13 cellular contexts compared by ENCODE assay signal in genomic region chr9:80699551-80699998, GRCh38.
DNase-seq lines count a peak whose midpoint lies in the region; ATAC-seq and TF ChIP-seq lines count a peak whose summit lies in the region.
"Had no signal": no experiment of that assay in that cellular context is flagged by ENCODE, and none has a peak within 500 bp of the region (broad histone marks: within the 10 kb centered on the region; RNA-seq: fewer than 3 reads in every experiment).

No MANE protein-coding gene starts in this region.

- H3K4me1 ChIP-seq in fibroblast of lung (ENCODE audit: control insufficient read depth, extremely low read depth, insufficient read depth, low read length) (no peaks in the 10 kb centered on the region), osteoblast (ENCODE audit: insufficient read depth, low read length) (peaks cover 24% of the 10 kb centered on the region)

- no peaks in the 10 kb centered on the region for H3K27me3 Mint-ChIP-seq in activated CD8-positive, alpha-beta T cell treated with anti-CD3 and anti-CD28 coated beads, Interleukin-2, amount 10 ng/mL, durations not matched to agents 7 days and 5 days (ENCODE audit: low read depth)
- H3K27me3 Mint-ChIP-seq in activated naive CD8-positive, alpha-beta T cell treated with anti-CD3 and anti-CD28 coated beads for 36 hours: no peaks in the 10 kb centered on the region
- H3K27me3 Mint-ChIP-seq in activated CD4-positive, alpha-beta memory T cell treated with anti-CD3 and anti-CD28 coated beads, Interleukin-2, amount 10 ng/mL, durations not matched to agents 7 days and 5 days: no peaks in the 10 kb centered on the region
- H3K27me3 Mint-ChIP-seq: dendritic cell treated with granulocyte-macrophage colony-stimulating factor and Interleukin-4, amounts not matched to agents 40 ng/mL and 50 ng/mL, for 4 days had no signal

- no peak overlapping the region for H3K27ac Mint-ChIP-seq in activated CD8-positive, alpha-beta T cell treated with anti-CD3 and anti-CD28 coated beads, Interleukin-2, amount 10 ng/mL, durations not matched to agents 7 days and 5 days
- H3K27ac Mint-ChIP-seq in activated naive CD8-positive, alpha-beta T cell treated with anti-CD3 and anti-CD28 coated beads for 36 hours: no peak overlapping the region
- no peak overlapping the region for H3K27ac Mint-ChIP-seq in activated CD4-positive, alpha-beta memory T cell treated with anti-CD3 and anti-CD28 coated beads, Interleukin-2, amount 10 ng/mL, durations not matched to agents 7 days and 5 days
- H3K27ac Mint-ChIP-seq: dendritic cell treated with granulocyte-macrophage colony-stimulating factor and Interleukin-4, amounts not matched to agents 40 ng/mL and 50 ng/mL, for 4 days; stimulated activated effector memory CD8-positive, alpha-beta T cell treated with anti-CD3 and anti-CD28 coated beads, Interleukin-12 subunit alpha, Interleukin-12 subunit beta, amount 100 ng/mL, for 72 hours had no signal

- H2AFZ ChIP-seq in fibroblast of lung (ENCODE audit: low read length) (no peak overlapping the region), osteoblast (ENCODE audit: low read length) (no peak overlapping the region)

- H3K9me3 ChIP-seq in fibroblast of lung (ENCODE audit: control insufficient read depth, insufficient read depth, low read depth, low read length): no peaks in the 10 kb centered on the region
- H3K9me3 ChIP-seq in osteoblast (ENCODE audit: low read depth, low read length): no peaks in the 10 kb centered on the region

- DNase-seq in ELR (ENCODE audit: low read depth) (peak; percentile 67), RPMI7951 (ENCODE audit: low read depth) (peak; percentile 87), fibroblast of lung (ENCODE audit: low read depth in 2 of 2) (peak; percentile 60 to 98), osteoblast (ENCODE audit: insufficient read length, low spot score, missing footprints) (peak; percentile 51)
- no peak for DNase-seq in activated CD8-positive, alpha-beta T cell treated with anti-CD3 and anti-CD28 coated beads, Interleukin-2, amount 10 ng/mL, durations not matched to agents 7 days and 5 days
- no peak for DNase-seq in activated naive CD8-positive, alpha-beta T cell treated with anti-CD3 and anti-CD28 coated beads for 36 hours
- DNase-seq in activated CD8-positive, alpha-beta memory T cell treated with anti-CD3 and anti-CD28 coated beads, Interleukin-2, amount 50 U/mL, for 4 hours: no peak
- DNase-seq in activated CD4-positive, alpha-beta memory T cell treated with anti-CD3 and anti-CD28 coated beads, Interleukin-2, amount 10 ng/mL, durations not matched to agents 7 days and 5 days: no peak
- DNase-seq: activated CD8-positive, alpha-beta memory T cell treated with anti-CD3 and anti-CD28 coated beads, Interleukin-2, amount 50 U/mL, for 48 hours; DMS 273 treated with DMSO at 0.1 percent for 48 hours had no signal

- no peaks in the 10 kb centered on the region for H3K79me2 ChIP-seq in fibroblast of lung (ENCODE audit: control insufficient read depth, insufficient read depth, low read length)
- no peaks in the 10 kb centered on the region for H3K79me2 ChIP-seq in osteoblast (ENCODE audit: insufficient read depth, low read length)

- no peaks in the 10 kb centered on the region for H3K4me1 Mint-ChIP-seq in activated CD8-positive, alpha-beta T cell treated with anti-CD3 and anti-CD28 coated beads, Interleukin-2, amount 10 ng/mL, durations not matched to agents 7 days and 5 days (ENCODE audit: low read depth)
- H3K4me1 Mint-ChIP-seq in activated naive CD8-positive, alpha-beta T cell treated with anti-CD3 and anti-CD28 coated beads for 36 hours: no peaks in the 10 kb centered on the region
- no peaks in the 10 kb centered on the region for H3K4me1 Mint-ChIP-seq in activated CD4-positive, alpha-beta memory T cell treated with anti-CD3 and anti-CD28 coated beads, Interleukin-2, amount 10 ng/mL, durations not matched to agents 7 days and 5 days
- H3K4me1 Mint-ChIP-seq: stimulated activated effector memory CD8-positive, alpha-beta T cell treated with anti-CD3 and anti-CD28 coated beads, Interleukin-12 subunit alpha, Interleukin-12 subunit beta, amount 100 ng/mL, for 72 hours had no signal

- no peaks in the 10 kb centered on the region for H3K36me3 Mint-ChIP-seq in activated CD8-positive, alpha-beta T cell treated with anti-CD3 and anti-CD28 coated beads, Interleukin-2, amount 10 ng/mL, durations not matched to agents 7 days and 5 days (ENCODE audit: low read depth)
- no peaks in the 10 kb centered on the region for H3K36me3 Mint-ChIP-seq in activated naive CD8-positive, alpha-beta T cell treated with anti-CD3 and anti-CD28 coated beads for 36 hours
- H3K36me3 Mint-ChIP-seq in activated CD4-positive, alpha-beta memory T cell treated with anti-CD3 and anti-CD28 coated beads, Interleukin-2, amount 10 ng/mL, durations not matched to agents 7 days and 5 days (ENCODE audit: low read depth): no peaks in the 10 kb centered on the region
- H3K36me3 Mint-ChIP-seq: stimulated activated effector memory CD8-positive, alpha-beta T cell treated with anti-CD3 and anti-CD28 coated beads, Interleukin-12 subunit alpha, Interleukin-12 subunit beta, amount 100 ng/mL, for 72 hours had no signal

- CTCF ChIA-PET in activated CD8-positive, alpha-beta T cell treated with anti-CD3 and anti-CD28 coated beads, Interleukin-2, amount 10 ng/mL, durations not matched to agents 7 days and 5 days (lab: Charles Lee): no interaction called here
- CTCF ChIA-PET in activated CD4-positive, alpha-beta memory T cell treated with anti-CD3 and anti-CD28 coated beads, Interleukin-2, amount 10 ng/mL, durations not matched to agents 7 days and 5 days (lab: Charles Lee): no interaction called here

- H3K27ac ChIP-seq in fibroblast of lung (ENCODE audit: insufficient read depth, low read length): no peak overlapping the region
- peak overlapping the region; percentile 55 for H3K27ac ChIP-seq in osteoblast (ENCODE audit: low read depth, low read length)

- ATAC-seq in activated CD8-positive, alpha-beta T cell treated with anti-CD3 and anti-CD28 coated beads, Interleukin-2, amount 10 ng/mL, durations not matched to agents 7 days and 5 days: no peak
- ATAC-seq: sciatic nerve; stimulated activated effector memory CD8-positive, alpha-beta T cell treated with anti-CD3 and anti-CD28 coated beads, Interleukin-12 subunit alpha, Interleukin-12 subunit beta, amount 100 ng/mL, for 72 hours had no signal

- H3K4me3 Mint-ChIP-seq in activated CD8-positive, alpha-beta T cell treated with anti-CD3 and anti-CD28 coated beads, Interleukin-2, amount 10 ng/mL, durations not matched to agents 7 days and 5 days: no peak overlapping the region
- no peak overlapping the region for H3K4me3 Mint-ChIP-seq in activated naive CD8-positive, alpha-beta T cell treated with anti-CD3 and anti-CD28 coated beads for 36 hours
- H3K4me3 Mint-ChIP-seq in activated CD4-positive, alpha-beta memory T cell treated with anti-CD3 and anti-CD28 coated beads, Interleukin-2, amount 10 ng/mL, durations not matched to agents 7 days and 5 days: no peak overlapping the region
- H3K4me3 Mint-ChIP-seq: dendritic cell treated with granulocyte-macrophage colony-stimulating factor and Interleukin-4, amounts not matched to agents 40 ng/mL and 50 ng/mL, for 4 days; stimulated activated effector memory CD8-positive, alpha-beta T cell treated with anti-CD3 and anti-CD28 coated beads, Interleukin-12 subunit alpha, Interleukin-12 subunit beta, amount 100 ng/mL, for 72 hours had no signal

- no peak overlapping the region for H3K9ac ChIP-seq in fibroblast of lung (ENCODE audit: insufficient read depth, low read length)

- TF ChIP-seq CTCF in fibroblast of lung (conservative IDR thresholded peaks at IDR 0.05 in 1 of 2, IDR thresholded peaks at IDR 0.05 in 1 of 2; ENCODE audit: low read depth in 1 of 2, low read length in 2 of 2) (no peak), osteoblast (IDR thresholded peaks at IDR 0.05; ENCODE audit: extremely low read depth, low read depth, low read length) (no peak)

- H3K27me3 ChIP-seq in fibroblast of lung (ENCODE audit: control insufficient read depth, insufficient read depth, low read length): no peaks in the 10 kb centered on the region
- no peaks in the 10 kb centered on the region for H3K27me3 ChIP-seq in osteoblast (ENCODE audit: insufficient read depth, low read length)

- no peak overlapping the region for H3K4me2 ChIP-seq in fibroblast of lung (ENCODE audit: extremely low read depth, insufficient read depth, low read length)
- H3K4me2 ChIP-seq in osteoblast (ENCODE audit: insufficient read depth, low read length): peak overlapping the region; percentile 27

- H3K36me3 ChIP-seq in fibroblast of lung (ENCODE audit: control insufficient read depth, insufficient read depth, low read length) (no peaks in the 10 kb centered on the region), osteoblast (ENCODE audit: insufficient read depth, low read length) (no peaks in the 10 kb centered on the region)

- H3K9me3 Mint-ChIP-seq in activated CD8-positive, alpha-beta T cell treated with anti-CD3 and anti-CD28 coated beads, Interleukin-2, amount 10 ng/mL, durations not matched to agents 7 days and 5 days (ENCODE audit: insufficient read depth): no peaks in the 10 kb centered on the region
- no peaks in the 10 kb centered on the region for H3K9me3 Mint-ChIP-seq in activated naive CD8-positive, alpha-beta T cell treated with anti-CD3 and anti-CD28 coated beads for 36 hours
- H3K9me3 Mint-ChIP-seq in activated CD4-positive, alpha-beta memory T cell treated with anti-CD3 and anti-CD28 coated beads, Interleukin-2, amount 10 ng/mL, durations not matched to agents 7 days and 5 days: peaks cover 3% of the 10 kb centered on the region

- no peaks in the 10 kb centered on the region for H4K20me1 ChIP-seq in fibroblast of lung (ENCODE audit: control insufficient read depth, extremely low read depth, insufficient read depth, low read length)
- no peaks in the 10 kb centered on the region for H4K20me1 ChIP-seq in osteoblast (ENCODE audit: insufficient read depth, low read length)

- POLR2A ChIA-PET in activated CD8-positive, alpha-beta T cell treated with anti-CD3 and anti-CD28 coated beads, Interleukin-2, amount 10 ng/mL, durations not matched to agents 7 days and 5 days (lab: Charles Lee): no interaction called here
- POLR2A ChIA-PET in activated CD4-positive, alpha-beta memory T cell treated with anti-CD3 and anti-CD28 coated beads, Interleukin-2, amount 10 ng/mL, durations not matched to agents 7 days and 5 days (lab: Charles Lee): no interaction called here

- H3K4me3 ChIP-seq in fibroblast of lung (replicated peaks in 1 of 4; ENCODE audit: control extremely low read depth in 1 of 4, insufficient read depth in 1 of 4, low read depth in 3 of 4, low read length in 4 of 4) (no peak overlapping the region), osteoblast (ENCODE audit: insufficient read depth, low read length) (no peak overlapping the region)

Comparison
In these comparisons a context has a peak if more than half of its experiments do, and no peak if none do; other contexts are left out.
1. DNase-seq: peak in ELR (single experiment), RPMI7951 (single experiment), fibroblast of lung (2 of 2) and osteoblast (single experiment); none in activated CD8-positive, alpha-beta T cell treated with anti-CD3 and anti-CD28 coated beads, Interleukin-2, amount 10 ng/mL, durations not matched to agents 7 days and 5 days (single experiment), activated naive CD8-positive, alpha-beta T cell treated with anti-CD3 and anti-CD28 coated beads for 36 hours (single experiment), activated CD8-positive, alpha-beta memory T cell treated with anti-CD3 and anti-CD28 coated beads, Interleukin-2, amount 50 U/mL, for 4 hours (single experiment) and activated CD4-positive, alpha-beta memory T cell treated with anti-CD3 and anti-CD28 coated beads, Interleukin-2, amount 10 ng/mL, durations not matched to agents 7 days and 5 days (single experiment).